In the genomic region with DNA sequence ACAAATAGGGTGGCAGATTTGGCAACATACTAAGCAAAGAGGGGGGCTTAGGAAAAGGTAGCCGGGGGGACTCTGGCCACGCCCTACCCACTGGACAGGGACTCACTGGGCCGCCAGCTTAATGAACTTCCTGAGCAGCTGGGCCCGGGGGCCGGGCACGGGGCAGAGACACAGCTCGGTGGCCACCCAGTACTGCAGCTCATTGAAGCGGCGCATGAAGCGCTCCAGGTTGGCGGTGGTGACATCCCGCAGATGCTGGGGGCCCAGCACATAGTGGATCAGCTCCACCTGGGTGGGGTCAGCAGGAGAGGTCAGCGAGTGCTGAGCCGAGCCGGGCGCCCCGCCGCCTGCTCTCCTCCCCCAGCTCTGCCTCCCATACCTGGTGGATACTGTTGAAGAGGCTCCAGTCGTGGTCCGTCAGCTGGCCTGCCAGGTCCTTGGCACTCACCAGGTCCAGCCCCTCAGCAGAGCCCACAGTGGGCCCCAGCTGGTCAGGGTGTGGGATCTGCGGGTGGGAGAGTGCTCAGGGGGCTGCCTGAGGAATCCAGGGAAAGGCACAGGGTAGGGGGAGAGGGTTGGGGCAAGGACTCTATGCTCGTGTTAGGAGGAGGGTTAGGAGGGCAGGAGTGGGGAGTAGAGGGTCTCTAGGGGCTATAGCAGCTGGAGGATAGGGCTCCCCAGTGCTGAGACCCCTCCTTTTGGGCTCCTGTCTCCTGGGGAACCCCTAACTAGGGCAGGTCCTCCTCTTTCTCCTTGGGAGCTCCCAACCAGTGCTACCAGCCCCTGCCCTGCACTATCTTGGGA, we compare ENCODE assay signal across 9 cellular contexts. TPM values are rescaled to one million over a fixed set of nuclear protein-coding genes. Genes with fewer than 3 reads are reported as not detected.
DNase-seq lines count a peak whose midpoint lies in the region; ATAC-seq and TF ChIP-seq lines count a peak whose summit lies in the region.
"Had no signal": no experiment of that assay in that cellular context is flagged by ENCODE, and none has a peak within 500 bp of the region (broad histone marks: within the 10 kb centered on the region; RNA-seq: fewer than 3 reads in every experiment).

No MANE protein-coding gene starts in this region.

- no TSS peak for BruUV-seq in MCF 10A (replicated peaks; lab: Mats Ljungman, UMichigan)

- H3K27ac Mint-ChIP-seq in mesothelial cell of epicardium (peak overlapping the region; percentile 73), MCF 10A (ENCODE audit: low read depth, unreplicated experiment) (no peak overlapping the region)

- CTCF ChIA-PET in GM10248 (lab: Yijun Ruan, JAX) (interaction anchor here (0.9 to 46.2 kb wide), 24 partner anchors 13 to 708 kb away, joined by 3 to 1524 read pairs (median 6); partner anchors contain the start of genes ENDOU, HDAC7, RAPGEF3 and RPAP3), MCF 10A (lab: Yijun Ruan, JAX) (interaction anchor here (0.5 to 7.8 kb wide), 21 partner anchors 12 to 708 kb away, joined by 3 to 843 read pairs (median 9); partner anchors contain the start of genes ENDOU, RAPGEF3 and SLC48A1)

- TF ChIP-seq CTCF in GM10248 (IDR thresholded peaks at IDR 0.05; ENCODE audit: control extremely low read depth, extremely low read depth, low read depth, missing control alignments) = no peak
- no peak for TF ChIP-seq CTCF in mesothelial cell of epicardium (IDR thresholded peaks at IDR 0.05; ENCODE audit: unreplicated experiment)
- no peak for TF ChIP-seq CTCF in MCF 10A (IDR thresholded peaks at IDR 0.05; ENCODE audit: unreplicated experiment)

- H3K36me3 Mint-ChIP-seq in mesothelial cell of epicardium = no peaks in the 10 kb centered on the region
- H3K36me3 Mint-ChIP-seq in MCF 10A (ENCODE audit: insufficient read depth, unreplicated experiment) = no peaks in the 10 kb centered on the region
- H3K36me3 Mint-ChIP-seq: activated naive CD4-positive, alpha-beta T cell treated with anti-CD3 and anti-CD28 coated beads, Interleukin-2, amount 50 U/mL, for 24 hours had no signal

- H3K27me3 Mint-ChIP-seq in mesothelial cell of epicardium (ENCODE audit: low read depth) (no peaks in the 10 kb centered on the region), MCF 10A (ENCODE audit: insufficient read depth, unreplicated experiment) (peaks cover 16% of the 10 kb centered on the region)
- H3K27me3 Mint-ChIP-seq: activated naive CD4-positive, alpha-beta T cell treated with anti-CD3 and anti-CD28 coated beads, Interleukin-2, amount 50 U/mL, for 24 hours had no signal

- peak; percentile 36 for ATAC-seq in GM21717 (IDR thresholded peaks at IDR 0.05; ENCODE audit: unreplicated experiment)
- ATAC-seq in HG03457 (IDR thresholded peaks at IDR 0.05; ENCODE audit: unreplicated experiment) = no peak

- intact Hi-C loops in MCF 10A (cut with micrococcal nuclease) = no loop called here

- no peak overlapping the region for H3K4me3 Mint-ChIP-seq in mesothelial cell of epicardium
- no peak overlapping the region for H3K4me3 Mint-ChIP-seq in MCF 10A (ENCODE audit: unreplicated experiment)

- DNase-seq in GM10248 (ENCODE audit: extremely low spot score) = peak; percentile 44
- peak; percentile 76 for DNase-seq in NCI-H146 (lab: John Stamatoyannopoulos, UW)
- DNase-seq in mesothelial cell of epicardium (ENCODE audit: low spot score in 2 of 2, unreplicated experiment in 2 of 2) = no peak
- no peak for DNase-seq in NK-92 treated with Interleukin-12 subunit alpha and Interleukin-12 subunit beta, amount 100 ng/mL, for 24 hours (lab: John Stamatoyannopoulos, UW)
- no peak for DNase-seq in AG08396 (ENCODE audit: low spot score)
- DNase-seq in MCF 10A (ENCODE audit: unreplicated experiment) = no peak

- H3K9me3 Mint-ChIP-seq in mesothelial cell of epicardium = no peaks in the 10 kb centered on the region
- no peaks in the 10 kb centered on the region for H3K9me3 Mint-ChIP-seq in MCF 10A (ENCODE audit: unreplicated experiment)
- H3K9me3 Mint-ChIP-seq: activated naive CD4-positive, alpha-beta T cell treated with anti-CD3 and anti-CD28 coated beads, Interleukin-2, amount 50 U/mL, for 24 hours had no signal

- peaks cover 34% of the 10 kb centered on the region for H3K4me1 Mint-ChIP-seq in mesothelial cell of epicardium
- peaks cover 14% of the 10 kb centered on the region for H3K4me1 Mint-ChIP-seq in MCF 10A (ENCODE audit: insufficient read depth, unreplicated experiment)

- POLR2A ChIA-PET in GM10248 (lab: Yijun Ruan, JAX) (interaction anchor here (0.9 to 1.5 kb wide), 3 partner anchors 16 to 417 kb away, joined by 3 to 5 read pairs (median 4); partner anchors contain the start of gene ASB8), MCF 10A (lab: Yijun Ruan, JAX) (interaction anchor here (0.6 to 4.9 kb wide), 4 partner anchors 27 to 40 kb away, joined by 3 to 38 read pairs (median 14); partner anchors contain the start of gene RPAP3)

RNA-seq across cellular contexts. Expression of gene ENDOU, which starts 15.4 kb away (rescaled TPM):
- total RNA-seq in mesothelial cell of epicardium (0.11 to 0.51 TPM (median 0.29 TPM) in 3 replicates), MCF 10A (2022) (not detected in 2 replicates)

RNA-seq across cellular contexts. Expression of gene RAPGEF3, which starts 17.9 kb away (rescaled TPM):
- 18.0 to 20.9 TPM (median 19.4 TPM) in 3 replicates for total RNA-seq in mesothelial cell of epicardium
- total RNA-seq in MCF 10A (2022) = 1.4 and 3.4 TPM in 2 replicates

RNA-seq across cellular contexts. Expression of gene SLC48A1, which starts 32.3 kb away (rescaled TPM):
- total RNA-seq in mesothelial cell of epicardium (25.3 to 27.7 TPM (median 27.0 TPM) in 3 replicates), MCF 10A (2022) (19.4 and 20.2 TPM in 2 replicates)

RNA-seq across cellular contexts. Expression of gene RPAP3, which starts 34.9 kb away (rescaled TPM):
- 36.8 to 40.4 TPM (median 39.6 TPM) in 3 replicates for total RNA-seq in mesothelial cell of epicardium
- 16.2 and 22.5 TPM in 2 replicates for total RNA-seq in MCF 10A (2022)

Comparison
In these comparisons a context has a peak if more than half of its experiments do, and no peak if none do; other contexts are left out.
1. DNase-seq: peak in GM10248 (single experiment) and NCI-H146 (single experiment); none in mesothelial cell of epicardium (0 of 2), NK-92 treated with Interleukin-12 subunit alpha and Interleukin-12 subunit beta, amount 100 ng/mL, for 24 hours (single experiment), AG08396 (single experiment) and MCF 10A (single experiment).